In genomic region chr17:58399974-58400373, GRCh38 we compare ENCODE assay signal across 24 cellular contexts. TPM values are rescaled to one million over a fixed set of nuclear protein-coding genes. Genes with fewer than 3 reads are reported as not detected.
DNase-seq lines count a peak whose midpoint lies in the region; ATAC-seq, FAIRE-seq and TF ChIP-seq lines count a peak whose summit lies in the region.
"Had no signal": no experiment of that assay in that cellular context is flagged by ENCODE, and none has a peak within 500 bp of the region (broad histone marks: within the 10 kb centered on the region; RNA-seq: fewer than 3 reads in every experiment).

No MANE protein-coding gene starts in this region.

- TF ChIP-seq CTCF in HepG2 (CRISPR knock-in tag; IDR thresholded peaks at IDR 0.05) (no peak), right lobe of liver (IDR thresholded peaks at IDR 0.05) (no peak)

- ATAC-seq in HepG2 (no peak), right lobe of liver (no peak), HG02885 (IDR thresholded peaks at IDR 0.05; ENCODE audit: poor library complexity, unreplicated experiment) (no peak)
- peak; percentile 31 for ATAC-seq in activated T-helper 17 cell treated with anti-CD3 and anti-CD28 coated beads, Interleukin-2, amount 50 U/mL, for 72 hours (replicated peaks)
- ATAC-seq: A549 had no signal

- no peak overlapping the region for H2AFZ ChIP-seq in HepG2 (ENCODE audit: low read length)

- H3K4me3 ChIP-seq in HepG2 (replicated peaks in 1 of 3; ENCODE audit: insufficient read depth in 1 of 3, low read depth in 2 of 3, low read length in 3 of 3) (no peak overlapping the region), right lobe of liver (no peak overlapping the region)
- H3K4me3 ChIP-seq: A549, SK-N-MC had no signal

- no TSS peak for BruUV-seq in HepG2 (replicated peaks; lab: Mats Ljungman, UMichigan)

- no peak for TF ChIP-seq POLR2A in HepG2 (IDR thresholded peaks at IDR 0.05; ENCODE audit: insufficient read depth in 1 of 2, low read depth in 2 of 2, low read length in 2 of 2)
- no peak for TF ChIP-seq POLR2A in right lobe of liver (IDR thresholded peaks at IDR 0.05)

- in situ Hi-C loops in HepG2 (cut with HindIII; ENCODE audit: extremely low pct_ligation_motif_present, low pct_unique_long_range_greater_than_20kb) = no loop called here

- H3K79me2 ChIP-seq in HepG2 (ENCODE audit: insufficient read depth, low read length) = peaks cover 99% of the 10 kb centered on the region

- peaks cover 7% of the 10 kb centered on the region for H3K4me1 Mint-ChIP-seq in activated T-helper 17 cell treated with anti-CD3 and anti-CD28 coated beads, Interleukin-2, amount 50 U/mL, for 72 hours
- H3K4me1 Mint-ChIP-seq: B cell had no signal

- H3K27ac Mint-ChIP-seq in activated T-helper 17 cell treated with anti-CD3 and anti-CD28 coated beads, Interleukin-2, amount 50 U/mL, for 72 hours = no peak overlapping the region
- H3K27ac Mint-ChIP-seq: B cell, HFFc6 had no signal

- 96% methylated on average over 3 of the region's 3 CpGs for WGBS in HepG2 (ENCODE audit: low lambda C conversion rate)
- WGBS in right lobe of liver (ENCODE audit: insufficient coverage, low coverage, low lambda C conversion rate, missing lambda C conversion rate) = 92% methylated on average over 2 of the region's 3 CpGs

- H3K36me3 Mint-ChIP-seq in activated T-helper 17 cell treated with anti-CD3 and anti-CD28 coated beads, Interleukin-2, amount 50 U/mL, for 72 hours (ENCODE audit: low read depth) = no peaks in the 10 kb centered on the region

- H3K36me3 ChIP-seq in HepG2 (replicated peaks in 1 of 2; ENCODE audit: control insufficient read depth in 1 of 2, insufficient read depth in 2 of 2, low read length in 2 of 2) (peaks cover 12 to 50% of the 10 kb centered on the region in 2 experiments), right lobe of liver (no peaks in the 10 kb centered on the region)

- CTCF ChIA-PET in HepG2 (lab: Yijun Ruan, JAX; ENCODE audit: low intra/inter-chr PET ratio, low total read pairs) = no interaction called here

- TF ChIP-seq RAD21 in HepG2 (CRISPR knock-in tag; IDR thresholded peaks at IDR 0.05) = no peak

- no peak overlapping the region for H3K4me3 Mint-ChIP-seq in activated T-helper 17 cell treated with anti-CD3 and anti-CD28 coated beads, Interleukin-2, amount 50 U/mL, for 72 hours
- H3K4me3 Mint-ChIP-seq: B cell, HFFc6 had no signal

- no peaks in the 10 kb centered on the region for H3K27me3 Mint-ChIP-seq in activated T-helper 17 cell treated with anti-CD3 and anti-CD28 coated beads, Interleukin-2, amount 50 U/mL, for 72 hours
- H3K27me3 Mint-ChIP-seq: B cell had no signal

- TF ChIP-seq EP300 in HepG2 (IDR thresholded peaks at IDR 0.05; ENCODE audit: low read depth in 2 of 2, low read length in 2 of 2) = no peak
- TF ChIP-seq EP300 in HepG2 (CRISPR knock-in tag; IDR thresholded peaks at IDR 0.05; ENCODE audit: borderline replicate concordance) = no peak

- no peak overlapping the region for H3K9ac ChIP-seq in HepG2 (ENCODE audit: insufficient read depth, low read depth, low read length)
- H3K9ac ChIP-seq: KMS-11 had no signal

- no peak overlapping the region for H3K4me2 ChIP-seq in HepG2 (ENCODE audit: low read depth, low read length)
- H3K4me2 ChIP-seq: A549, KMS-11 had no signal

- POLR2A ChIA-PET in HepG2 (lab: Yijun Ruan, JAX) = interaction anchor here (0.7 to 2.7 kb wide), 8 partner anchors 11 to 56 kb away, joined by 3 to 10 read pairs (median 6); partner anchors contain the start of genes RNF43 and SUPT4H1

- H3K4me1 ChIP-seq in HepG2 (ENCODE audit: insufficient read depth, low read length) (peaks cover 100% of the 10 kb centered on the region), right lobe of liver (peaks cover 0 to 8% (median 0%) of the 10 kb centered on the region in 4 donors)

- no peaks in the 10 kb centered on the region for H3K9me3 Mint-ChIP-seq in activated T-helper 17 cell treated with anti-CD3 and anti-CD28 coated beads, Interleukin-2, amount 50 U/mL, for 72 hours
- H3K9me3 Mint-ChIP-seq: HFFc6 had no signal

- H3K9me3 ChIP-seq in HepG2 (ENCODE audit: low read length) (no peaks in the 10 kb centered on the region), right lobe of liver (no peaks in the 10 kb centered on the region)
- H3K9me3 ChIP-seq: A549 had no signal

- H3K27me3 ChIP-seq in HepG2 (ENCODE audit: control insufficient read depth in 1 of 2, insufficient read depth in 2 of 2, low read length in 2 of 2) (no peaks in the 10 kb centered on the region), right lobe of liver (no peaks in the 10 kb centered on the region)

- FAIRE-seq in HepG2 (lab: Jason Lieb, UNC) (no peak), urothelium cell line (lab: Jason Lieb, UNC) (peak; percentile 65)
- FAIRE-seq: H54, HTR-8/SVneo had no signal

- H3K27ac ChIP-seq in HepG2 (ENCODE audit: extremely low read length, insufficient read depth, low read length) (no peak overlapping the region), right lobe of liver (no peak overlapping the region)
- H3K27ac ChIP-seq: A549, KMS-11, SK-N-MC had no signal

- DNase-seq in HepG2 (ENCODE audit: low spot score) (no peak), right lobe of liver (no peak), kidney tubule cell (ENCODE audit: low spot score) (peak; percentile 70), urothelium cell line (ENCODE audit: low spot score) (no peak), SIG-M5 treated with dmso at 0.1 percent for 504 hours (lab: John Stamatoyannopoulos, UW; ENCODE audit: unreplicated experiment) (no peak), NCI-H187 treated with DMSO at 0.1 percent for 48 hours (lab: John Stamatoyannopoulos, UW) (no peak)
- DNase-seq: DMS79, HFFc6, IMR-90, MV-4-11, NCI-H1105 treated with DMSO at 0.1 percent for 48 hours, NCI-H2081, NCI-H2171 treated with DMSO at 0.1 percent for 48 hours, NCI-H524 treated with DMSO at 0.1 percent for 48 hours, NCI-H82, Right ventricle myocardium superior had no signal

- H4K20me1 ChIP-seq in HepG2 (ENCODE audit: insufficient read depth, low read length) = no peaks in the 10 kb centered on the region; the same call in 1 of the 2 replicates

- intact Hi-C loops in HepG2 (cut with micrococcal nuclease; ENCODE audit: unreplicated experiment) = loop anchor here (2.0 kb wide), 1 partner anchor 13 kb away; no protein-coding TSS in a partner anchor
- intact Hi-C loops in right lobe of liver (cut with DNase I) = no loop called here

TF ChIP-seq in HepG2, 621 proteins besides CTCF, POLR2A, EP300 and RAD21 (continues in another document):
- 0 out of 2 replicates have a peak, but pooled peaks have one; percentile 20 for TF ChIP-seq RBFOX2 (IDR thresholded peaks at IDR 0.05; ENCODE audit: low read depth, low read length)

RNA-seq across cellular contexts. Expression of gene RNF43, which starts 17.4 kb away (rescaled TPM):
- total RNA-seq in HepG2 (2016; rRNA removed; fragmentation: Illumina TruSeq; extraction: Trizol) (51.4 and 53.4 TPM in 2 replicates), right lobe of liver (10 to 100 TPM in 2 of 6 experiments, 1 to 10 TPM in 4; 1.7 to 11.5 (median 6.0) TPM)
- 10.8 and 11.5 TPM in 2 replicates for total RNA-seq in HepG2 (2016; cell fraction: cytosol; rRNA removed; fragmentation: Illumina TruSeq; extraction: Trizol; ENCODE audit: low read depth)
- 41.4 and 52.0 TPM in 2 replicates for total RNA-seq in HepG2 (2016; cell fraction: insoluble cytoplasmic fraction; rRNA removed; fragmentation: Illumina TruSeq; extraction: Trizol)
- 25.5 and 28.6 TPM in 2 replicates for total RNA-seq in HepG2 (2016; cell fraction: membrane; rRNA removed; fragmentation: Illumina TruSeq; extraction: Trizol)
- total RNA-seq in HepG2 (2016; cell fraction: nucleus; rRNA removed; fragmentation: Illumina TruSeq; extraction: Trizol) = 113 and 134 TPM in 2 replicates
- polyA plus RNA-seq in HepG2 (2011; rRNA removed) = 29.3 and 31.0 TPM in 2 replicates
- polyA plus RNA-seq in HepG2 (2011; cell fraction: cytosol; rRNA removed) = 18.3 and 25.7 TPM in 2 replicates
- 81.6 and 101 TPM in 2 replicates for polyA plus RNA-seq in HepG2 (2011; cell fraction: nucleus; rRNA removed)
- polyA plus RNA-seq in HepG2 (2012) = 35.6 and 44.8 TPM in 2 replicates
- 2.5 and 3.4 TPM in 2 replicates for polyA plus RNA-seq in HepG2 (2016; cell fraction: cytosol; fragmentation: Illumina TruSeq; extraction: Trizol; ENCODE audit: low read depth)
- polyA plus RNA-seq in HepG2 (2016; cell fraction: insoluble cytoplasmic fraction; fragmentation: Illumina TruSeq; extraction: Trizol; ENCODE audit: low read depth) = 29.8 and 38.5 TPM in 2 replicates
- polyA plus RNA-seq in HepG2 (2016; cell fraction: membrane; fragmentation: Illumina TruSeq; extraction: Trizol; ENCODE audit: low read depth) = 10.3 and 11.3 TPM in 2 replicates
- polyA plus RNA-seq in HepG2 (2016; cell fraction: nucleus; fragmentation: Illumina TruSeq; extraction: Trizol; ENCODE audit: insufficient read depth, low read depth) = 110 and 118 TPM in 2 replicates
- polyA minus RNA-seq in HepG2 (2011; rRNA and poly(A)+ RNA removed; ENCODE audit: low replicate concordance) = 0.12 and 47.2 TPM in 2 replicates
- polyA minus RNA-seq in HepG2 (2011; cell fraction: cytosol; rRNA and poly(A)+ RNA removed) = 17.4 and 23.6 TPM in 2 replicates
- 134 and 180 TPM in 2 replicates for polyA minus RNA-seq in HepG2 (2011; cell fraction: nucleus; rRNA and poly(A)+ RNA removed)
- total RNA-seq in activated T-helper 17 cell treated with anti-CD3 and anti-CD28 coated beads, Interleukin-2, amount 50 U/mL, for 72 hours = under 1 TPM; 0.71 to 0.85 TPM
- total RNA-seq: HFFc6 had no signal
- polyA plus RNA-seq: IMR-90 had no signal

RNA-seq across cellular contexts. Expression of gene SUPT4H1, which starts 48.0 kb away (rescaled TPM):
- 155 and 252 TPM in 2 replicates for total RNA-seq in HepG2 (2016; rRNA removed; fragmentation: Illumina TruSeq; extraction: Trizol)
- total RNA-seq in HepG2 (2016; cell fraction: cytosol; rRNA removed; fragmentation: Illumina TruSeq; extraction: Trizol; ENCODE audit: low read depth) = 72.2 and 76.4 TPM in 2 replicates
- 169 and 290 TPM in 2 replicates for total RNA-seq in HepG2 (2016; cell fraction: insoluble cytoplasmic fraction; rRNA removed; fragmentation: Illumina TruSeq; extraction: Trizol)
- total RNA-seq in HepG2 (2016; cell fraction: membrane; rRNA removed; fragmentation: Illumina TruSeq; extraction: Trizol) = 130 and 134 TPM in 2 replicates
- 74.4 and 75.7 TPM in 2 replicates for total RNA-seq in HepG2 (2016; cell fraction: nucleus; rRNA removed; fragmentation: Illumina TruSeq; extraction: Trizol)
- 231 and 244 TPM in 2 replicates for polyA plus RNA-seq in HepG2 (2011; rRNA removed)
- 148 and 229 TPM in 2 replicates for polyA plus RNA-seq in HepG2 (2011; cell fraction: cytosol; rRNA removed)
- 65.5 and 71.0 TPM in 2 replicates for polyA plus RNA-seq in HepG2 (2011; cell fraction: nucleus; rRNA removed)
- polyA plus RNA-seq in HepG2 (2012) = 227 and 249 TPM in 2 replicates
- 105 and 107 TPM in 2 replicates for polyA plus RNA-seq in HepG2 (2016; cell fraction: cytosol; fragmentation: Illumina TruSeq; extraction: Trizol; ENCODE audit: low read depth)
- 309 and 341 TPM in 2 replicates for polyA plus RNA-seq in HepG2 (2016; cell fraction: insoluble cytoplasmic fraction; fragmentation: Illumina TruSeq; extraction: Trizol; ENCODE audit: low read depth)
- polyA plus RNA-seq in HepG2 (2016; cell fraction: membrane; fragmentation: Illumina TruSeq; extraction: Trizol; ENCODE audit: low read depth) = 144 and 156 TPM in 2 replicates
- 164 and 191 TPM in 2 replicates for polyA plus RNA-seq in HepG2 (2016; cell fraction: nucleus; fragmentation: Illumina TruSeq; extraction: Trizol; ENCODE audit: insufficient read depth, low read depth)
- 68.7 and 109 TPM in 2 replicates for polyA minus RNA-seq in HepG2 (2011; rRNA and poly(A)+ RNA removed; ENCODE audit: low replicate concordance)
- 45.1 and 56.8 TPM in 2 replicates for polyA minus RNA-seq in HepG2 (2011; cell fraction: cytosol; rRNA and poly(A)+ RNA removed)
- polyA minus RNA-seq in HepG2 (2011; cell fraction: nucleus; rRNA and poly(A)+ RNA removed) = 51.9 and 61.5 TPM in 2 replicates
- 10 to 100 TPM; 24.8 to 50.9 (median 37.0) TPM for total RNA-seq in right lobe of liver
- 100 to 1,000 TPM; 117 to 147 TPM for total RNA-seq in activated T-helper 17 cell treated with anti-CD3 and anti-CD28 coated beads, Interleukin-2, amount 50 U/mL, for 72 hours
